Comparison of ENCODE assay signal across 8 cellular contexts in genomic region chrX:135522132-135522530, GRCh38. TPM values are rescaled to one million over a fixed set of nuclear protein-coding genes. Genes with fewer than 3 reads are reported as not detected.
A peak's percentile ranks its signal among the peaks of the same experiment; 100 is the strongest.
DNase-seq lines count a peak whose midpoint lies in the region; ATAC-seq lines count a peak whose summit lies in the region.

No MANE protein-coding gene starts in this region.

- CTCF ChIA-PET in CD4-positive, alpha-beta memory T cell (lab: Charles Lee; ENCODE audit: partially characterized antibody), result interaction anchor here (1.5 kb wide), 1 partner anchor 14 kb away, joined by 6 read pairs; no protein-coding TSS in a partner anchor

- no peaks in the 10 kb centered on the region for H3K36me3 ChIP-seq in CD4-positive, alpha-beta memory T cell (ENCODE audit: insufficient read depth, low read length)
- no peaks in the 10 kb centered on the region for H3K36me3 ChIP-seq in NT2/D1 (ENCODE audit: insufficient read depth, insufficient read length, low read length)
- H3K36me3 ChIP-seq in effector memory CD4-positive, alpha-beta T cell (ENCODE audit: control insufficient read depth, insufficient read depth, low read length), result no peaks in the 10 kb centered on the region
- no peaks in the 10 kb centered on the region for H3K36me3 ChIP-seq in neuron (ENCODE audit: insufficient read depth, low read length)

- no peak for DNase-seq in CD4-positive, alpha-beta memory T cell
- DNase-seq in NT2/D1 (ENCODE audit: low read depth, low spot score), result no peak
- DNase-seq in effector memory CD4-positive, alpha-beta T cell, result no peak
- no peak for DNase-seq in UCSD-AML1 (lab: John Stamatoyannopoulos, UW; ENCODE audit: unreplicated experiment)

- no peak for ATAC-seq in GM21723 (IDR thresholded peaks at IDR 0.05; ENCODE audit: unreplicated experiment)
- no peak for ATAC-seq in GM21825 (IDR thresholded peaks at IDR 0.05; ENCODE audit: unreplicated experiment)
- no peak for ATAC-seq in HG03378 (IDR thresholded peaks at IDR 0.05; ENCODE audit: unreplicated experiment)

- POLR2A ChIA-PET in CD4-positive, alpha-beta memory T cell (lab: Charles Lee; ENCODE audit: partially characterized antibody), result interaction anchor here (0.8 to 3.1 kb wide), 6 partner anchors 10 to 452 kb away, joined by 3 to 13 read pairs (median 5); partner anchors contain the start of gene MMGT1

- H3K36me3 Mint-ChIP-seq in CD4-positive, alpha-beta memory T cell, result peaks cover 0 to 15% of the 10 kb centered on the region in 2 donors

- peak overlapping the region; percentile 81 to 99 (median 92) for H3K4me3 Mint-ChIP-seq in CD4-positive, alpha-beta memory T cell

- H3K4me3 ChIP-seq in CD4-positive, alpha-beta memory T cell (ENCODE audit: low read length in 2 of 2), result peak overlapping the region; percentile 57 to 58
- H3K4me3 ChIP-seq in NT2/D1 (ENCODE audit: insufficient read length, low read depth) (peak overlapping the region; percentile 32), neuron (ENCODE audit: low read length) (peak overlapping the region; percentile 75)
- H3K4me3 ChIP-seq in effector memory CD4-positive, alpha-beta T cell (ENCODE audit: insufficient read depth, low read depth, low read length, poor library complexity, severe bottlenecking), result peak overlapping the region; percentile 40

- H3K27ac ChIP-seq in CD4-positive, alpha-beta memory T cell (ENCODE audit: low read depth, low read length), result peak overlapping the region; percentile 67
- H3K27ac ChIP-seq in effector memory CD4-positive, alpha-beta T cell (ENCODE audit: insufficient read depth, low read length, poor library complexity, severe bottlenecking), result peak overlapping the region; percentile 64

- peak overlapping the region; percentile 56 for H3K9ac ChIP-seq in NT2/D1 (ENCODE audit: insufficient read length, low read depth)

- H3K4me1 ChIP-seq in CD4-positive, alpha-beta memory T cell (ENCODE audit: insufficient read depth, low read length), result peaks cover 40% of the 10 kb centered on the region
- H3K4me1 ChIP-seq in NT2/D1 (ENCODE audit: insufficient read depth, insufficient read length) (no peaks in the 10 kb centered on the region), neuron (ENCODE audit: insufficient read depth, low read length) (peaks cover 4% of the 10 kb centered on the region)
- peaks cover 5% of the 10 kb centered on the region for H3K4me1 ChIP-seq in effector memory CD4-positive, alpha-beta T cell (ENCODE audit: control insufficient read depth, insufficient read depth, low read length, poor library complexity, severe bottlenecking)

- peaks cover 28 to 58% (median 39%) of the 10 kb centered on the region in 4 donors for H3K4me1 Mint-ChIP-seq in CD4-positive, alpha-beta memory T cell

- intact Hi-C loops in CD4-positive, alpha-beta memory T cell (cut with micrococcal nuclease), result loop anchor here (5.0 to 10.0 kb wide), 2 partner anchors 53 to 715 kb away; a partner anchor contains a TSS

- H3K27me3 ChIP-seq in CD4-positive, alpha-beta memory T cell (ENCODE audit: insufficient read depth, low read length), result no peaks in the 10 kb centered on the region
- H3K27me3 ChIP-seq in NT2/D1 (ENCODE audit: insufficient read depth, insufficient read length) (no peaks in the 10 kb centered on the region), neuron (ENCODE audit: insufficient read depth, low read length) (no peaks in the 10 kb centered on the region)
- no peaks in the 10 kb centered on the region for H3K27me3 ChIP-seq in effector memory CD4-positive, alpha-beta T cell (replicated peaks; ENCODE audit: control insufficient read depth, insufficient read depth, low read length, poor library complexity, severe bottlenecking)

- peak overlapping the region; percentile 1 for H2AFZ ChIP-seq in neuron (ENCODE audit: low read depth, low read length)

- H3K27me3 Mint-ChIP-seq in CD4-positive, alpha-beta memory T cell, result peaks cover 0 to 2% of the 10 kb centered on the region in 2 donors

- H3K9me3 ChIP-seq in CD4-positive, alpha-beta memory T cell (ENCODE audit: control insufficient read depth in 1 of 2, low read length in 2 of 2), result no peaks in the 10 kb centered on the region
- no peaks in the 10 kb centered on the region for H3K9me3 ChIP-seq in NT2/D1 (ENCODE audit: insufficient read depth, low read length)
- no peaks in the 10 kb centered on the region for H3K9me3 ChIP-seq in effector memory CD4-positive, alpha-beta T cell (ENCODE audit: control insufficient read depth, low read length)
- no peaks in the 10 kb centered on the region for H3K9me3 ChIP-seq in neuron (ENCODE audit: low read length)

- H3K27ac Mint-ChIP-seq in CD4-positive, alpha-beta memory T cell, result peak overlapping the region; percentile 90 to 99 (median 95)

- peaks cover 0 to 5% (median 0%) of the 10 kb centered on the region in 8 donors for H3K9me3 Mint-ChIP-seq in CD4-positive, alpha-beta memory T cell

RNA-seq across cellular contexts. Expression of gene INTS6L, which starts 1.7 kb away (rescaled TPM):
- 10 to 100 TPM; 43.7 to 46.0 TPM for total RNA-seq in CD4-positive, alpha-beta memory T cell
- polyA plus RNA-seq in CD4-positive, alpha-beta memory T cell, result 1 to 10 TPM; 5.4 to 6.2 TPM
